In genomic region chr12:50083301-50083700, GRCh38 we compare ENCODE assay signal across 1 cellular context.
TF ChIP-seq lines count a peak whose summit lies in the region.

No MANE protein-coding gene starts in this region.

TF ChIP-seq in A549, 52 proteins besides CTCF, POLR2A, EP300 and RAD21:
- TF ChIP-seq ESRRA (IDR thresholded peaks at IDR 0.05; ENCODE audit: borderline replicate concordance, low read length) (no peak), HOXB13 (CRISPR knock-in tag; IDR thresholded peaks at IDR 0.05; ENCODE audit: low read depth) (no peak), PHF8 (IDR thresholded peaks at IDR 0.05; ENCODE audit: borderline replicate concordance, low read depth) (no peak), CBX8 (IDR thresholded peaks at IDR 0.05) (no peak), TFCP2L1 (CRISPR knock-in tag; IDR thresholded peaks at IDR 0.05) (no peak), USF2 (IDR thresholded peaks at IDR 0.05) (no peak), CEBPB (IDR thresholded peaks at IDR 0.05) (no peak), SMC3 (IDR thresholded peaks at IDR 0.05) (no peak), REST (IDR thresholded peaks at IDR 0.05) (no peak)
